ENCODE assay signal across 21 cellular contexts in genomic region chr17:76151896-76152454, GRCh38. TPM values are rescaled to one million over a fixed set of nuclear protein-coding genes. Genes with fewer than 3 reads are reported as not detected.
DNase-seq lines count a peak whose midpoint lies in the region; ATAC-seq and TF ChIP-seq lines count a peak whose summit lies in the region.
"Had no signal": no experiment of that assay in that cellular context is flagged by ENCODE, and none has a peak within 500 bp of the region (broad histone marks: within the 10 kb centered on the region; RNA-seq: fewer than 3 reads in every experiment).

No MANE protein-coding gene starts in this region.

- no peak for TF ChIP-seq CTCF in breast epithelium (IDR thresholded peaks at IDR 0.05)

- no peak overlapping the region for H3K27ac ChIP-seq in breast epithelium
- H3K27ac ChIP-seq: BLaER1, gastrocnemius medialis, pancreas had no signal

- no peaks in the 10 kb centered on the region for H3K9me3 ChIP-seq in breast epithelium
- H3K9me3 ChIP-seq: BLaER1, gastrocnemius medialis, pancreas, sigmoid colon had no signal

- no peaks in the 10 kb centered on the region for H3K36me3 ChIP-seq in breast epithelium
- H3K36me3 ChIP-seq: BLaER1, pancreas, sigmoid colon had no signal

- peak overlapping the region; percentile 85 for H3K27ac Mint-ChIP-seq in activated CD8-positive, alpha-beta T cell treated with anti-CD3 and anti-CD28 coated beads, Interleukin-2, amount 10 ng/mL, durations not matched to agents 7 days and 5 days
- peak overlapping the region; percentile 71 for H3K27ac Mint-ChIP-seq in central memory CD8-positive, alpha-beta T cell (ENCODE audit: low read depth)
- H3K27ac Mint-ChIP-seq in stimulated activated naive CD8-positive, alpha-beta T cell treated with anti-CD3 and anti-CD28 coated beads, Interleukin-15, amount 100 ng/mL, for 72 hours = peak overlapping the region; percentile 82 to 84

- H3K4me3 Mint-ChIP-seq in activated CD8-positive, alpha-beta T cell treated with anti-CD3 and anti-CD28 coated beads, Interleukin-2, amount 10 ng/mL, durations not matched to agents 7 days and 5 days = no peak overlapping the region
- H3K4me3 Mint-ChIP-seq in central memory CD8-positive, alpha-beta T cell = no peak overlapping the region
- no peak overlapping the region for H3K4me3 Mint-ChIP-seq in stimulated activated naive CD8-positive, alpha-beta T cell treated with anti-CD3 and anti-CD28 coated beads, Interleukin-15, amount 100 ng/mL, for 72 hours
- H3K4me3 Mint-ChIP-seq: natural killer cell treated with Interleukin-12 subunit alpha and Interleukin-12 subunit beta and Interleukin-15 and Interleukin-18, amount 100 ng/mL, for 72 hours had no signal

- H3K27me3 Mint-ChIP-seq in activated CD8-positive, alpha-beta T cell treated with anti-CD3 and anti-CD28 coated beads, Interleukin-2, amount 10 ng/mL, durations not matched to agents 7 days and 5 days (ENCODE audit: low read depth) = no peaks in the 10 kb centered on the region
- H3K27me3 Mint-ChIP-seq in central memory CD8-positive, alpha-beta T cell = no peaks in the 10 kb centered on the region
- no peaks in the 10 kb centered on the region for H3K27me3 Mint-ChIP-seq in stimulated activated naive CD8-positive, alpha-beta T cell treated with anti-CD3 and anti-CD28 coated beads, Interleukin-15, amount 100 ng/mL, for 72 hours
- H3K27me3 Mint-ChIP-seq: natural killer cell treated with Interleukin-12 subunit alpha and Interleukin-12 subunit beta and Interleukin-15 and Interleukin-18, amount 100 ng/mL, for 72 hours had no signal

- H3K9me3 Mint-ChIP-seq in activated CD8-positive, alpha-beta T cell treated with anti-CD3 and anti-CD28 coated beads, Interleukin-2, amount 10 ng/mL, durations not matched to agents 7 days and 5 days (ENCODE audit: insufficient read depth) = no peaks in the 10 kb centered on the region
- H3K9me3 Mint-ChIP-seq in central memory CD8-positive, alpha-beta T cell = no peaks in the 10 kb centered on the region
- no peaks in the 10 kb centered on the region for H3K9me3 Mint-ChIP-seq in stimulated activated naive CD8-positive, alpha-beta T cell treated with anti-CD3 and anti-CD28 coated beads, Interleukin-15, amount 100 ng/mL, for 72 hours
- H3K9me3 Mint-ChIP-seq: natural killer cell treated with Interleukin-12 subunit alpha and Interleukin-12 subunit beta and Interleukin-15 and Interleukin-18, amount 100 ng/mL, for 72 hours had no signal

- ATAC-seq in activated CD8-positive, alpha-beta T cell treated with anti-CD3 and anti-CD28 coated beads, Interleukin-2, amount 10 ng/mL, durations not matched to agents 7 days and 5 days = peak; percentile 65
- ATAC-seq in central memory CD8-positive, alpha-beta T cell (replicated peaks; ENCODE audit: extremely low read depth, poor library complexity, severe bottlenecking) = peak; percentile 73
- ATAC-seq in stimulated activated naive CD8-positive, alpha-beta T cell treated with anti-CD3 and anti-CD28 coated beads, Interleukin-15, amount 100 ng/mL, for 72 hours = no peak
- ATAC-seq in HG02885 (IDR thresholded peaks at IDR 0.05; ENCODE audit: poor library complexity, unreplicated experiment) = no peak
- ATAC-seq: gastrocnemius medialis; natural killer cell treated with Interleukin-12 subunit alpha and Interleukin-12 subunit beta and Interleukin-15 and Interleukin-18, amount 100 ng/mL, for 72 hours; pancreas had no signal

- H3K4me3 ChIP-seq in breast epithelium = no peak overlapping the region
- H3K4me3 ChIP-seq: BLaER1, gastrocnemius medialis, pancreas, sigmoid colon had no signal

- H3K36me3 Mint-ChIP-seq in activated CD8-positive, alpha-beta T cell treated with anti-CD3 and anti-CD28 coated beads, Interleukin-2, amount 10 ng/mL, durations not matched to agents 7 days and 5 days (ENCODE audit: low read depth) = peaks cover 87% of the 10 kb centered on the region
- H3K36me3 Mint-ChIP-seq in central memory CD8-positive, alpha-beta T cell (ENCODE audit: insufficient read depth) = peaks cover 1% of the 10 kb centered on the region
- H3K36me3 Mint-ChIP-seq: natural killer cell treated with Interleukin-12 subunit alpha and Interleukin-12 subunit beta and Interleukin-15 and Interleukin-18, amount 100 ng/mL, for 72 hours had no signal

- H3K4me1 Mint-ChIP-seq in activated CD8-positive, alpha-beta T cell treated with anti-CD3 and anti-CD28 coated beads, Interleukin-2, amount 10 ng/mL, durations not matched to agents 7 days and 5 days (ENCODE audit: low read depth) = peaks cover 51% of the 10 kb centered on the region
- peaks cover 12% of the 10 kb centered on the region for H3K4me1 Mint-ChIP-seq in central memory CD8-positive, alpha-beta T cell
- H3K4me1 Mint-ChIP-seq in stimulated activated naive CD8-positive, alpha-beta T cell treated with anti-CD3 and anti-CD28 coated beads, Interleukin-15, amount 100 ng/mL, for 72 hours = peaks cover 62% of the 10 kb centered on the region

- CTCF ChIA-PET in activated CD8-positive, alpha-beta T cell treated with anti-CD3 and anti-CD28 coated beads, Interleukin-2, amount 10 ng/mL, durations not matched to agents 7 days and 5 days (lab: Charles Lee) = interaction anchor here (0.6 to 6.3 kb wide), 8 partner anchors 10 to 246 kb away, joined by 3 to 51 read pairs (median 5); no protein-coding TSS in a partner anchor

- intact Hi-C loops in breast epithelium (cut with DNase I; ENCODE audit: low total_unique reads) = no loop called here

- DNase-seq in activated T-cell treated with anti-CD3 and anti-CD28 coated beads, Interleukin-2, amount 50 U/mL, for 1 hour = peak; percentile 32
- no peak for DNase-seq in activated T-cell treated with anti-CD3 and anti-CD28 coated beads for 4 hours
- no peak for DNase-seq in activated CD8-positive, alpha-beta T cell treated with anti-CD3 and anti-CD28 coated beads, Interleukin-2, amount 10 ng/mL, durations not matched to agents 7 days and 5 days
- DNase-seq in central memory CD8-positive, alpha-beta T cell (ENCODE audit: low spot score in 2 of 2) = no peak
- DNase-seq in stimulated activated naive CD8-positive, alpha-beta T cell treated with anti-CD3 and anti-CD28 coated beads, Interleukin-15, amount 100 ng/mL, for 72 hours = no peak
- DNase-seq in NCI-H2081 treated with DMSO at 0.1 percent for 48 hours (lab: John Stamatoyannopoulos, UW) = no peak
- no peak for DNase-seq in breast epithelium (ENCODE audit: low spot score in 2 of 2)
- DNase-seq: gastrocnemius medialis, mesenchymal stem cell, NCI-H1105, NCI-H2107, NCI-H526 treated with DMSO at 0.1 percent for 48 hours, OCI-M1, pancreas, Right ventricle myocardium superior, sigmoid colon had no signal

- no peaks in the 10 kb centered on the region for H3K27me3 ChIP-seq in breast epithelium
- H3K27me3 ChIP-seq: BLaER1, gastrocnemius medialis, pancreas, sigmoid colon had no signal

- POLR2A ChIA-PET in activated CD8-positive, alpha-beta T cell treated with anti-CD3 and anti-CD28 coated beads, Interleukin-2, amount 10 ng/mL, durations not matched to agents 7 days and 5 days (lab: Charles Lee) = interaction anchor here (1.3 to 2.0 kb wide), 5 partner anchors 9 to 116 kb away, joined by 4 to 10 read pairs (median 4); no protein-coding TSS in a partner anchor

- H3K4me1 ChIP-seq in breast epithelium = no peaks in the 10 kb centered on the region
- H3K4me1 ChIP-seq: gastrocnemius medialis, pancreas had no signal

- no peak for TF ChIP-seq POLR2A in breast epithelium (IDR thresholded peaks at IDR 0.05)

RNA-seq across cellular contexts. Expression of gene FOXJ1, which starts 10.9 kb away (rescaled TPM):
- 1 to 10 TPM; 8.7 to 9.1 TPM for total RNA-seq in activated CD8-positive, alpha-beta T cell treated with anti-CD3 and anti-CD28 coated beads, Interleukin-2, amount 10 ng/mL, durations not matched to agents 7 days and 5 days
- total RNA-seq in breast epithelium = under 1 TPM in 1 of 3 donors, not detected in 2; 0.15 TPM
- total RNA-seq: dermis microvascular lymphatic vessel endothelial cell, LHCN-M2, Right ventricle myocardium superior had no signal

RNA-seq across cellular contexts. Expression of gene EXOC7, which starts 48.4 kb away (rescaled TPM):
- total RNA-seq in activated CD8-positive, alpha-beta T cell treated with anti-CD3 and anti-CD28 coated beads, Interleukin-2, amount 10 ng/mL, durations not matched to agents 7 days and 5 days = 100 to 1,000 TPM; 126 to 129 TPM
- 100 to 1,000 TPM in 1 of 3 donors, 10 to 100 TPM in 2; 91.4 to 103 (median 93.9) TPM for total RNA-seq in breast epithelium

Comparison
In these comparisons a context has a peak if more than half of its experiments do, and no peak if none do; other contexts are left out.
1. ATAC-seq: peak in activated CD8-positive, alpha-beta T cell treated with anti-CD3 and anti-CD28 coated beads, Interleukin-2, amount 10 ng/mL, durations not matched to agents 7 days and 5 days (single experiment) and central memory CD8-positive, alpha-beta T cell (single experiment); none in stimulated activated naive CD8-positive, alpha-beta T cell treated with anti-CD3 and anti-CD28 coated beads, Interleukin-15, amount 100 ng/mL, for 72 hours (single experiment) and HG02885 (single experiment).
2. RNA of gene FOXJ1, which starts 10.9 kb away (total RNA-seq): 8.7 to 9.1 TPM in activated CD8-positive, alpha-beta T cell treated with anti-CD3 and anti-CD28 coated beads, Interleukin-2, amount 10 ng/mL, durations not matched to agents 7 days and 5 days; 0.15 TPM in breast epithelium; every median in the first group is over 4 times any median in the second.
3. Peak in every context shown above with its lines, with median percentiles within 50 percentile points of each other: H3K27ac Mint-ChIP-seq.